In genomic region chr10:103616705-103617361, GRCh38 we compare ENCODE assay signal across 15 cellular contexts.
A peak's percentile ranks its signal among the peaks of the same experiment; 100 is the strongest.
DNase-seq lines count a peak whose midpoint lies in the region; ATAC-seq, FAIRE-seq and TF ChIP-seq lines count a peak whose summit lies in the region.
"Had no signal": no experiment of that assay in that cellular context is flagged by ENCODE, and none has a peak within 500 bp of the region (broad histone marks: within the 10 kb centered on the region; RNA-seq: fewer than 3 reads in every experiment).

No MANE protein-coding gene starts in this region.

- H3K9me2 ChIP-seq in GM23248 (ENCODE audit: insufficient read depth): no peaks in the 10 kb centered on the region

- peaks cover 75% of the 10 kb centered on the region for H3K4me1 ChIP-seq in GM23248 (ENCODE audit: insufficient read depth)
- no peaks in the 10 kb centered on the region; a peak in 1 of 7 replicates for H3K4me1 ChIP-seq in H1 (replicated peaks in 1 of 4; ENCODE audit: control insufficient read depth in 3 of 4, insufficient read depth in 4 of 4, low read length in 3 of 4)
- peaks cover 0 to 53% (median 29%) of the 10 kb centered on the region in 4 donors for H3K4me1 ChIP-seq in right lobe of liver
- peaks cover 83% of the 10 kb centered on the region for H3K4me1 ChIP-seq in suprapubic skin

- peaks cover 2% of the 10 kb centered on the region; the same call in 1 of the 2 replicates for H3K23me2 ChIP-seq in H1 (ENCODE audit: low read depth, low read length)

- peaks cover 27% of the 10 kb centered on the region; the same call in 1 of the 2 replicates for H3K79me2 ChIP-seq in GM23248 (ENCODE audit: insufficient read depth)
- no peaks in the 10 kb centered on the region for H3K79me2 ChIP-seq in H1 (ENCODE audit: control insufficient read depth in 1 of 2, insufficient read depth in 2 of 2, low read length in 2 of 2)

- TF ChIP-seq POLR2A in H1 (IDR thresholded peaks at IDR 0.05; ENCODE audit: control extremely low read depth in 1 of 2, low read depth in 2 of 2, low read length in 2 of 2) (no peak), right lobe of liver (IDR thresholded peaks at IDR 0.05) (no peak), suprapubic skin (IDR thresholded peaks at IDR 0.05) (no peak)

- H2BK15ac ChIP-seq in H1 (ENCODE audit: low read length): peak overlapping the region; percentile 18; the same call in 1 of the 2 replicates

- in situ Hi-C loops in GM23248 (cut with MboI): no loop called here

- H2AFZ ChIP-seq in GM23248 (no peak overlapping the region), H1 (ENCODE audit: low read length) (no peak overlapping the region)

- H3K14ac ChIP-seq in H1 (ENCODE audit: insufficient read length): no peak overlapping the region

- H2BK5ac ChIP-seq in H1 (ENCODE audit: low read depth, low read length): peak overlapping the region; percentile 49; the same call in 1 of the 2 replicates

- H4K8ac ChIP-seq in H1 (ENCODE audit: extremely low read depth, insufficient read depth, low read length): peak overlapping the region; percentile 57; the same call in 1 of the 2 replicates

- H4K20me1 ChIP-seq in GM23248 (ENCODE audit: insufficient read depth) (no peaks in the 10 kb centered on the region), H1 (replicated peaks in 1 of 2; ENCODE audit: control insufficient read depth in 1 of 2, insufficient read depth in 2 of 2, low read length in 2 of 2) (no peaks in the 10 kb centered on the region)

- H3K23ac ChIP-seq in H1 (ENCODE audit: insufficient read length): no peak overlapping the region

- CTCF ChIA-PET in H1 (lab: Charles Lee; ENCODE audit: partially characterized antibody): interaction anchor here (0.8 to 10.9 kb wide), 8 partner anchors 11 to 78 kb away, joined by 3 to 114 read pairs (median 3); no protein-coding TSS in a partner anchor

- peak; percentile 98 for DNase-seq in GM23248
- DNase-seq in H1 (ENCODE audit: low read depth in 1 of 2, low spot score in 2 of 2): no peak
- DNase-seq in right lobe of liver: peak; percentile 67 to 92 (median 91)
- peak; percentile 89 to 92 for DNase-seq in suprapubic skin (ENCODE audit: low spot score in 2 of 2)
- DNase-seq in HTR-8/SVneo (ENCODE audit: insufficient read length, low spot score): no peak
- DNase-seq in SKM-1 (lab: John Stamatoyannopoulos, UW; ENCODE audit: unreplicated experiment): no peak
- DNase-seq: activated T-cell treated with anti-CD3 and anti-CD28 coated beads, Interleukin-2, amount 50 U/mL, for 72 hours; DMS53; H9; NCI-H1930; OCI-M1 had no signal

- intact Hi-C loops in right lobe of liver (cut with DNase I): no loop called here

- TF ChIP-seq EP300 in H1 (IDR thresholded peaks at IDR 0.05; ENCODE audit: borderline replicate concordance in 1 of 2, low read depth in 2 of 2, low read length in 2 of 2) (no peak), suprapubic skin (IDR thresholded peaks at IDR 0.05) (no peak)

- no peak overlapping the region for H2BK120ac ChIP-seq in H1 (replicated peaks; ENCODE audit: low read depth, low read length)

- peak overlapping the region; percentile 64 for H3K9ac ChIP-seq in GM23248
- no peak overlapping the region for H3K9ac ChIP-seq in H1 (replicated peaks in 1 of 4; ENCODE audit: extremely low read depth in 1 of 4, low read depth in 3 of 4, low read length in 3 of 4)

- TF ChIP-seq CTCF in H1 (IDR thresholded peaks at IDR 0.05; ENCODE audit: control extremely low read depth in 1 of 3, insufficient read depth in 1 of 3, low read depth in 1 of 3, low read length in 3 of 3) (no peak), right lobe of liver (IDR thresholded peaks at IDR 0.05) (no peak), suprapubic skin (IDR thresholded peaks at IDR 0.05) (no peak)

- peaks cover 62% of the 10 kb centered on the region for H3F3A ChIP-seq in GM23248 (ENCODE audit: insufficient read depth)

- POLR2A ChIA-PET in H1 (lab: Charles Lee; ENCODE audit: partially characterized antibody): interaction anchor here (0.7 to 1.2 kb wide), 3 partner anchors 13 to 328 kb away, joined by 3 read pairs; no protein-coding TSS in a partner anchor

- H2BK20ac ChIP-seq in H1 (ENCODE audit: low read length): no peak overlapping the region

- H2BK12ac ChIP-seq in H1 (ENCODE audit: low read depth, low read length): no peak overlapping the region

- FAIRE-seq in H1 (lab: Jason Lieb, UNC): no peak
- no peak for FAIRE-seq in HTR-8/SVneo (lab: Jason Lieb, UNC)
- FAIRE-seq: colon had no signal

- H3K27ac ChIP-seq in GM23248 (peak overlapping the region; percentile 81), H1 (ENCODE audit: low read depth, low read length) (no peak overlapping the region), right lobe of liver (peak overlapping the region in 2 of 3 donors; percentile 36 to 74), suprapubic skin (peak overlapping the region; percentile 29)
- H3K27ac ChIP-seq: neutrophil had no signal

- H3K79me1 ChIP-seq in H1 (ENCODE audit: low read depth, low read length): no peaks in the 10 kb centered on the region

- peak overlapping the region; percentile 3 for H4K91ac ChIP-seq in H1 (replicated peaks; ENCODE audit: insufficient read length, low read length)

- H3K9me3 ChIP-seq in GM23248 (ENCODE audit: low read depth) (no peaks in the 10 kb centered on the region), H1 (ENCODE audit: insufficient read depth in 2 of 2, low read depth in 1 of 2, low read length in 1 of 2) (no peaks in the 10 kb centered on the region), right lobe of liver (no peaks in the 10 kb centered on the region), suprapubic skin (no peaks in the 10 kb centered on the region)
- H3K9me3 ChIP-seq: neutrophil had no signal

- H3K36me3 ChIP-seq in GM23248 (ENCODE audit: low read depth): peaks cover 28% of the 10 kb centered on the region
- peaks cover 0 to 5% (median 0%) of the 10 kb centered on the region in 4 experiments; a peak in 2 of 8 replicates for H3K36me3 ChIP-seq in H1 (ENCODE audit: control insufficient read depth in 2 of 4, insufficient read depth in 4 of 4, low read length in 3 of 4)
- peaks cover 0 to 19% (median 3%) of the 10 kb centered on the region in 4 donors for H3K36me3 ChIP-seq in right lobe of liver
- H3K36me3 ChIP-seq in suprapubic skin: peaks cover 69% of the 10 kb centered on the region
- H3K36me3 ChIP-seq: neutrophil had no signal

- H4K5ac ChIP-seq in H1 (ENCODE audit: insufficient read length, low read depth, low read length): no peak overlapping the region

- H3K18ac ChIP-seq in H1 (ENCODE audit: extremely low read depth, low read length): no peak overlapping the region

- no peaks in the 10 kb centered on the region for H3K27me3 ChIP-seq in GM23248 (replicated peaks; ENCODE audit: insufficient read depth)
- H3K27me3 ChIP-seq in H1 (replicated peaks in 1 of 4; ENCODE audit: control insufficient read depth in 3 of 4, extremely low read depth in 1 of 4, insufficient read depth in 3 of 4, low read length in 3 of 4): no peaks in the 10 kb centered on the region; a peak in 1 of 7 replicates
- H3K27me3 ChIP-seq in right lobe of liver: no peaks in the 10 kb centered on the region
- no peaks in the 10 kb centered on the region for H3K27me3 ChIP-seq in suprapubic skin
- H3K27me3 ChIP-seq: neutrophil had no signal

- no peak for TF ChIP-seq RAD21 in H1 (IDR thresholded peaks at IDR 0.05 in 1 of 2, conservative IDR thresholded peaks at IDR 0.05 in 1 of 2; ENCODE audit: low read depth in 2 of 2, low read length in 2 of 2)

- H3K4ac ChIP-seq in H1 (replicated peaks; ENCODE audit: insufficient read length, low read depth, low read length): no peak overlapping the region

- H3K4me3 ChIP-seq in GM23248 (no peak overlapping the region), H1 (ENCODE audit: extremely low read depth in 1 of 4, insufficient read depth in 2 of 4, low read depth in 3 of 4, low read length in 4 of 4) (no peak overlapping the region), right lobe of liver (no peak overlapping the region), suprapubic skin (no peak overlapping the region)

- no peak overlapping the region for H2AK5ac ChIP-seq in H1 (ENCODE audit: low read depth, low read length)

- 30 to 34% methylated on average over 17 to 19 of the region's 19 CpGs for WGBS in GM23248 (ENCODE audit: low coverage in 1 of 2, low lambda C conversion rate in 2 of 2, missing lambda C conversion rate in 2 of 2), 2 experiments
- 92% methylated on average over 17 of the region's 19 CpGs; no CpG with 5 or more reads in 1 of the 2 experiments for WGBS in H1 (ENCODE audit: extremely low coverage in 1 of 2, insufficient coverage in 1 of 2, insufficient read length in 1 of 2, insufficient replicate concordance in 2 of 2, low coverage in 1 of 2, low lambda C conversion rate in 2 of 2, missing lambda C conversion rate in 1 of 2), 2 experiments
- WGBS in right lobe of liver (ENCODE audit: insufficient coverage, low coverage, low lambda C conversion rate, missing lambda C conversion rate): 33% methylated on average over 5 of the region's 19 CpGs
- 93% methylated on average over 6 of the region's 19 CpGs for WGBS in suprapubic skin

- ATAC-seq in right lobe of liver: peak; percentile 85 to 90 (median 90)
- ATAC-seq in GM21786 (IDR thresholded peaks at IDR 0.05; ENCODE audit: unreplicated experiment): no peak
- no peak for ATAC-seq in HG02870 (IDR thresholded peaks at IDR 0.05; ENCODE audit: unreplicated experiment)
- ATAC-seq: activated T-cell treated with anti-CD3 and anti-CD28 coated beads, Interleukin-2, amount 50 U/mL, for 72 hours had no signal

- no peak overlapping the region for H3K56ac ChIP-seq in H1 (replicated peaks; ENCODE audit: insufficient read length, low read depth, low read length)

- H3K4me2 ChIP-seq in GM23248 (ENCODE audit: unreplicated experiment): no peak overlapping the region
- no peak overlapping the region for H3K4me2 ChIP-seq in H1 (ENCODE audit: insufficient read depth in 1 of 2, low read depth in 2 of 2, low read length in 2 of 2)

TF ChIP-seq in H1, 55 proteins besides CTCF, POLR2A, EP300 and RAD21:
- no peak for TF ChIP-seq SIX5 (IDR thresholded peaks at IDR 0.05; ENCODE audit: low read depth, low read length)
- no peak for TF ChIP-seq SP2 (IDR thresholded peaks at IDR 0.05; ENCODE audit: low read length)
- no peak for TF ChIP-seq BACH1 (IDR thresholded peaks at IDR 0.05; ENCODE audit: low read length)
- TF ChIP-seq SUZ12 (IDR thresholded peaks at IDR 0.05; ENCODE audit: low read length): no peak
- TF ChIP-seq POU5F1 (IDR thresholded peaks at IDR 0.05; ENCODE audit: low read depth, low read length): no peak
- TF ChIP-seq BRCA1 (IDR thresholded peaks at IDR 0.05; ENCODE audit: low read depth, low read length): no peak
- no peak for TF ChIP-seq CHD2 (IDR thresholded peaks at IDR 0.05; ENCODE audit: low read length)

Comparison
In these comparisons a context has a peak if more than half of its experiments do, and no peak if none do; other contexts are left out.
1. DNase-seq: peak in GM23248 (single experiment), right lobe of liver (3 of 3) and suprapubic skin (2 of 2); none in H1 (0 of 2), HTR-8/SVneo (single experiment) and SKM-1 (single experiment).
2. ATAC-seq: peak in right lobe of liver (4 of 4); none in GM21786 (single experiment) and HG02870 (single experiment).